Comparison of ENCODE assay signal across 1 cellular context in the genomic region with DNA sequence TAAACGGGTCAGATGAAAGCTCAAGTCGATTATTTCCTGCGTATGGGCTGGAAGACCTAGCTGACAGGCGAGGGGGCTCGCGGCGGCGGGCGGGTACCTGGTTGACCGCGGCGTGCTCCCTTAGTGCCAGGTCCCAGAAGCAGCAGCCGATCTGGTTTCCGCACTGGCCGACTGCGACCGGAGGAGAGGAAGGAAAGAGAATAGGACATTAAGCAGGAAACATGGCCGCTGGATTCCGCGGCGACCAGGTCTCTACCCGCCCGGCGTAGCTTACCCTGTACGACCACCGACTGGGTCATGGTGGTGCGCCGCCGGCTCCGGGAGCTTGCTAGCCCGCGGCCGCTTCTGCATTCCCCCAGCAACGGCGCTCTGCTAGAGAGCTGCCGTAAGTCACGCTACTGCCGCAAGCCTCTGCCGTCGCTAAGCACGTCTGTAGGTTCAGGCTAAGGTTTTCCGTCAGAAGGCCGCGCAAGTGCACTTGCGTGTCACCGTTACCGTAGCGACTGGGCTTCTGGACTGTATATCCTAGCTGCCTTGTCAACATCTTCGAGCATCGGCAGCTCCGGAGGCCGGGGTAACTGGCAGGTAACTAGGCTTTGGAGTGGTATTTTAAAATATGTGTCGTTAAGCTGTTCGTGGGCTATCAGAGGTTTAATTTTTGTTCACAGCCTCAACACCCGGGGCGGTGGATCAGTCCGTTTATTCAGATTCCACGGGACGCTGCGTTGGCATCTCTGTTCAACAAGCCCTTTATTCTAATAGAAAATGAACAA.
TF ChIP-seq lines count a peak whose summit lies in the region.

A gene with protein sequence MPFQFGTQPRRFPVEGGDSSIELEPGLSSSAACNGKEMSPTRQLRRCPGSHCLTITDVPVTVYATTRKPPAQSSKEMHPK (plus strand): TSS at position 456 of the 773 bp plus-strand sequence. CDS start 11,693 bp downstream, outside the sequence.
A gene with protein sequence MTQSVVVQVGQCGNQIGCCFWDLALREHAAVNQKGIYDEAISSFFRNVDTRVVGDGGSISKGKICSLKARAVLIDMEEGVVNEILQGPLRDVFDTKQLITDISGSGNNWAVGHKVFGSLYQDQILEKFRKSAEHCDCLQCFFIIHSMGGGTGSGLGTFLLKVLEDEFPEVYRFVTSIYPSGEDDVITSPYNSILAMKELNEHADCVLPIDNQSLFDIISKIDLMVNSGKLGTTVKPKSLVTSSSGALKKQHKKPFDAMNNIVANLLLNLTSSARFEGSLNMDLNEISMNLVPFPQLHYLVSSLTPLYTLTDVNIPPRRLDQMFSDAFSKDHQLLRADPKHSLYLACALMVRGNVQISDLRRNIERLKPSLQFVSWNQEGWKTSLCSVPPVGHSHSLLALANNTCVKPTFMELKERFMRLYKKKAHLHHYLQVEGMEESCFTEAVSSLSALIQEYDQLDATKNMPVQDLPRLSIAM (minus strand): TSS at position 347 of the 773 bp plus-strand sequence. CDS start 48 bp downstream, at position 299.

TF ChIP-seq in HepG2, 621 proteins besides CTCF, POLR2A, EP300 and RAD21 (continued from another document and continues in another):
- TF ChIP-seq, protein P1, sequence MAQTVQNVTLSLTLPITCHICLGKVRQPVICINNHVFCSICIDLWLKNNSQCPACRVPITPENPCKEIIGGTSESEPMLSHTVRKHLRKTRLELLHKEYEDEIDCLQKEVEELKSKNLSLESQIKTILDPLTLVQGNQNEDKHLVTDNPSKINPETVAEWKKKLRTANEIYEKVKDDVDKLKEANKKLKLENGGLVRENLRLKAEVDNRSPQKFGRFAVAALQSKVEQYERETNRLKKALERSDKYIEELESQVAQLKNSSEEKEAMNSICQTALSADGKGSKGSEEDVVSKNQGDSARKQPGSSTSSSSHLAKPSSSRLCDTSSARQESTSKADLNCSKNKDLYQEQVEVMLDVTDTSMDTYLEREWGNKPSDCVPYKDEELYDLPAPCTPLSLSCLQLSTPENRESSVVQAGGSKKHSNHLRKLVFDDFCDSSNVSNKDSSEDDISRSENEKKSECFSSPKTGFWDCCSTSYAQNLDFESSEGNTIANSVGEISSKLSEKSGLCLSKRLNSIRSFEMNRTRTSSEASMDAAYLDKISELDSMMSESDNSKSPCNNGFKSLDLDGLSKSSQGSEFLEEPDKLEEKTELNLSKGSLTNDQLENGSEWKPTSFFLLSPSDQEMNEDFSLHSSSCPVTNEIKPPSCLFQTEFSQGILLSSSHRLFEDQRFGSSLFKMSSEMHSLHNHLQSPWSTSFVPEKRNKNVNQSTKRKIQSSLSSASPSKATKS (CRISPR knock-in tag; IDR thresholded peaks at IDR 0.05): 0 out of 2 replicates have a peak, but pooled peaks have one; percentile 66
- 0 out of 2 replicates have a peak, but pooled peaks have one; percentile 32 for TF ChIP-seq CC2D1A (CRISPR knock-in tag; IDR thresholded peaks at IDR 0.05)
- TF ChIP-seq, protein P2, sequence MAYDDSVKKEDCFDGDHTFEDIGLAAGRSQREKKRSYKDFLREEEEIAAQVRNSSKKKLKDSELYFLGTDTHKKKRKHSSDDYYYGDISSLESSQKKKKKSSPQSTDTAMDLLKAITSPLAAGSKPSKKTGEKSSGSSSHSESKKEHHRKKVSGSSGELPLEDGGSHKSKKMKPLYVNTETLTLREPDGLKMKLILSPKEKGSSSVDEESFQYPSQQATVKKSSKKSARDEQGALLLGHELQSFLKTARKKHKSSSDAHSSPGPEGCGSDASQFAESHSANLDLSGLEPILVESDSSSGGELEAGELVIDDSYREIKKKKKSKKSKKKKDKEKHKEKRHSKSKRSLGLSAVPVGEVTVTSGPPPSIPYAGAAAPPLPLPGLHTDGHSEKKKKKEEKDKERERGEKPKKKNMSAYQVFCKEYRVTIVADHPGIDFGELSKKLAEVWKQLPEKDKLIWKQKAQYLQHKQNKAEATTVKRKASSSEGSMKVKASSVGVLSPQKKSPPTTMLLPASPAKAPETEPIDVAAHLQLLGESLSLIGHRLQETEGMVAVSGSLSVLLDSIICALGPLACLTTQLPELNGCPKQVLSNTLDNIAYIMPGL (CRISPR knock-in tag; IDR thresholded peaks at IDR 0.05; ENCODE audit: borderline replicate concordance in 1 of 2, low read depth in 1 of 2): peak; percentile 93 to 94
- TF ChIP-seq, protein P3, sequence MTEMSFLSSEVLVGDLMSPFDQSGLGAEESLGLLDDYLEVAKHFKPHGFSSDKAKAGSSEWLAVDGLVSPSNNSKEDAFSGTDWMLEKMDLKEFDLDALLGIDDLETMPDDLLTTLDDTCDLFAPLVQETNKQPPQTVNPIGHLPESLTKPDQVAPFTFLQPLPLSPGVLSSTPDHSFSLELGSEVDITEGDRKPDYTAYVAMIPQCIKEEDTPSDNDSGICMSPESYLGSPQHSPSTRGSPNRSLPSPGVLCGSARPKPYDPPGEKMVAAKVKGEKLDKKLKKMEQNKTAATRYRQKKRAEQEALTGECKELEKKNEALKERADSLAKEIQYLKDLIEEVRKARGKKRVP (CRISPR knock-in tag; IDR thresholded peaks at IDR 0.05): peak in 1 of 2 experiments; percentile 8; a peak in 1 of 4 replicates
- no peak for TF ChIP-seq ZNF33A (CRISPR knock-in tag; IDR thresholded peaks at IDR 0.05; ENCODE audit: borderline replicate concordance)
- TF ChIP-seq MIXL1 (CRISPR knock-in tag; IDR thresholded peaks at IDR 0.05): peak; percentile 19; the same call in 1 of the 2 replicates
- no peak for TF ChIP-seq EZH2 (conservative IDR thresholded peaks at IDR 0.05; ENCODE audit: low read depth, low read length)
- no peak for TF ChIP-seq NFYC (CRISPR knock-in tag; IDR thresholded peaks at IDR 0.05)
- TF ChIP-seq GATAD1 (CRISPR knock-in tag; IDR thresholded peaks at IDR 0.05): peak; percentile 93
- TF ChIP-seq NFKB2 (CRISPR knock-in tag; IDR thresholded peaks at IDR 0.05; ENCODE audit: borderline replicate concordance): peak; percentile 96; the same call in 1 of the 2 replicates
- TF ChIP-seq ZNF615 (CRISPR knock-in tag; IDR thresholded peaks at IDR 0.05; ENCODE audit: borderline replicate concordance): peak; percentile 41; the same call in 1 of the 2 replicates
- peak; percentile 95; the same call in 1 of the 2 replicates for TF ChIP-seq ZNF614 (CRISPR knock-in tag; IDR thresholded peaks at IDR 0.05; ENCODE audit: borderline replicate concordance)
- TF ChIP-seq, protein P4, sequence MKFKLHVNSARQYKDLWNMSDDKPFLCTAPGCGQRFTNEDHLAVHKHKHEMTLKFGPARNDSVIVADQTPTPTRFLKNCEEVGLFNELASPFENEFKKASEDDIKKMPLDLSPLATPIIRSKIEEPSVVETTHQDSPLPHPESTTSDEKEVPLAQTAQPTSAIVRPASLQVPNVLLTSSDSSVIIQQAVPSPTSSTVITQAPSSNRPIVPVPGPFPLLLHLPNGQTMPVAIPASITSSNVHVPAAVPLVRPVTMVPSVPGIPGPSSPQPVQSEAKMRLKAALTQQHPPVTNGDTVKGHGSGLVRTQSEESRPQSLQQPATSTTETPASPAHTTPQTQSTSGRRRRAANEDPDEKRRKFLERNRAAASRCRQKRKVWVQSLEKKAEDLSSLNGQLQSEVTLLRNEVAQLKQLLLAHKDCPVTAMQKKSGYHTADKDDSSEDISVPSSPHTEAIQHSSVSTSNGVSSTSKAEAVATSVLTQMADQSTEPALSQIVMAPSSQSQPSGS (CRISPR knock-in tag; IDR thresholded peaks at IDR 0.05): peak; percentile 77
- TF ChIP-seq XRCC5 (optimal IDR thresholded peaks at IDR 0.05; ENCODE audit: low read length): peak; percentile 75
- TF ChIP-seq ZNF761 (CRISPR knock-in tag; conservative IDR thresholded peaks at IDR 0.05): peak; percentile 54
- TF ChIP-seq BCL6 (CRISPR knock-in tag; IDR thresholded peaks at IDR 0.05): peak; percentile 50
- TF ChIP-seq ZNF34 (CRISPR knock-in tag; IDR thresholded peaks at IDR 0.05; ENCODE audit: borderline replicate concordance): 0 out of 2 replicates have a peak, but pooled peaks have one; percentile 32
- peak; percentile 82 for TF ChIP-seq ERF (CRISPR knock-in tag; IDR thresholded peaks at IDR 0.05)
- TF ChIP-seq ZNF180 (CRISPR knock-in tag; IDR thresholded peaks at IDR 0.05; ENCODE audit: borderline replicate concordance, low read depth): no peak
- TF ChIP-seq RBFOX2 (IDR thresholded peaks at IDR 0.05; ENCODE audit: low read depth, low read length): peak; percentile 85
- TF ChIP-seq ZC3H4 (CRISPR knock-in tag; IDR thresholded peaks at IDR 0.05; ENCODE audit: borderline replicate concordance): no peak
- TF ChIP-seq NFYB (CRISPR knock-in tag; IDR thresholded peaks at IDR 0.05): peak; percentile 47; the same call in 1 of the 2 replicates
- TF ChIP-seq ZNF781 (CRISPR knock-in tag; IDR thresholded peaks at IDR 0.05; ENCODE audit: borderline replicate concordance, not compliant biosample characterization): peak; percentile 90
- TF ChIP-seq, protein P5, sequence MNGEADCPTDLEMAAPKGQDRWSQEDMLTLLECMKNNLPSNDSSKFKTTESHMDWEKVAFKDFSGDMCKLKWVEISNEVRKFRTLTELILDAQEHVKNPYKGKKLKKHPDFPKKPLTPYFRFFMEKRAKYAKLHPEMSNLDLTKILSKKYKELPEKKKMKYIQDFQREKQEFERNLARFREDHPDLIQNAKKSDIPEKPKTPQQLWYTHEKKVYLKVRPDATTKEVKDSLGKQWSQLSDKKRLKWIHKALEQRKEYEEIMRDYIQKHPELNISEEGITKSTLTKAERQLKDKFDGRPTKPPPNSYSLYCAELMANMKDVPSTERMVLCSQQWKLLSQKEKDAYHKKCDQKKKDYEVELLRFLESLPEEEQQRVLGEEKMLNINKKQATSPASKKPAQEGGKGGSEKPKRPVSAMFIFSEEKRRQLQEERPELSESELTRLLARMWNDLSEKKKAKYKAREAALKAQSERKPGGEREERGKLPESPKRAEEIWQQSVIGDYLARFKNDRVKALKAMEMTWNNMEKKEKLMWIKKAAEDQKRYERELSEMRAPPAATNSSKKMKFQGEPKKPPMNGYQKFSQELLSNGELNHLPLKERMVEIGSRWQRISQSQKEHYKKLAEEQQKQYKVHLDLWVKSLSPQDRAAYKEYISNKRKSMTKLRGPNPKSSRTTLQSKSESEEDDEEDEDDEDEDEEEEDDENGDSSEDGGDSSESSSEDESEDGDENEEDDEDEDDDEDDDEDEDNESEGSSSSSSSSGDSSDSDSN (CRISPR knock-in tag; IDR thresholded peaks at IDR 0.05): peak; percentile 94
- TF ChIP-seq, protein P6, sequence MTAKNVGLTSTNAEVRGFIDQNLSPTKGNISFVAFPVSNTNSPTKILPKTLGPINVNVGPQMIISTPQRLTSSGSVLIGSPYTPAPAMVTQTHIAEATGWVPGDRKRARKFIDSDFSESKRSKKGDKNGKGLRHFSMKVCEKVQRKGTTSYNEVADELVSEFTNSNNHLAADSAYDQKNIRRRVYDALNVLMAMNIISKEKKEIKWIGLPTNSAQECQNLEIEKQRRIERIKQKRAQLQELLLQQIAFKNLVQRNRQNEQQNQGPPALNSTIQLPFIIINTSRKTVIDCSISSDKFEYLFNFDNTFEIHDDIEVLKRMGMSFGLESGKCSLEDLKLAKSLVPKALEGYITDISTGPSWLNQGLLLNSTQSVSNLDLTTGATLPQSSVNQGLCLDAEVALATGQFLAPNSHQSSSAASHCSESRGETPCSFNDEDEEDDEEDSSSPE (CRISPR knock-in tag; IDR thresholded peaks at IDR 0.05): peak; percentile 66
- TF ChIP-seq ZNF7 (CRISPR knock-in tag; IDR thresholded peaks at IDR 0.05): no peak
- TF ChIP-seq ZNF225 (CRISPR knock-in tag; IDR thresholded peaks at IDR 0.05): peak; percentile 90; the same call in 1 of the 2 replicates
- TF ChIP-seq ZNF543 (CRISPR knock-in tag; IDR thresholded peaks at IDR 0.05): peak; percentile 85; the same call in 1 of the 2 replicates
- TF ChIP-seq JUND (CRISPR knock-in tag; IDR thresholded peaks at IDR 0.05): 0 out of 2 replicates have a peak, but pooled peaks have one; percentile 10
- TF ChIP-seq, protein P7, sequence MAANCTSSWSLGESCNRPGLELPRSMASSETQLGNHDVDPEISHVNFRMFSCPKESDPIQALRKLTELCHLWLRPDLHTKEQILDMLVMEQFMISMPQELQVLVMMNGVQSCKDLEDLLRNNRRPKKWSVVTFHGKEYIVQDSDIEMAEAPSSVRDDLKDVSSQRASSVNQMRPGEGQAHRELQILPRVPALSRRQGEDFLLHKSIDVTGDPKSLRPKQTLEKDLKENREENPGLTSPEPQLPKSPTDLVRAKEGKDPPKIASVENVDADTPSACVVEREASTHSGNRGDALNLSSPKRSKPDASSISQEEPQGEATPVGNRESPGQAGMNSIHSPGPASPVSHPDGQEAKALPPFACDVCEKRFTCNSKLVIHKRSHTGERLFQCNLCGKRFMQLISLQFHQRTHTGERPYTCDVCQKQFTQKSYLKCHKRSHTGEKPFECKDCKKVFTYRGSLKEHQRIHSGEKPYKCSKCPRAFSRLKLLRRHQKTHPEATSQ (CRISPR knock-in tag; IDR thresholded peaks at IDR 0.05; ENCODE audit: borderline replicate concordance): peak; percentile 80; the same call in 1 of the 2 replicates
- TF ChIP-seq ZIK1 (CRISPR knock-in tag; IDR thresholded peaks at IDR 0.05; ENCODE audit: borderline replicate concordance, low read depth): peak; percentile 85; the same call in 1 of the 2 replicates
- no peak for TF ChIP-seq ZNF678 (CRISPR knock-in tag; IDR thresholded peaks at IDR 0.05)
- TF ChIP-seq YEATS4 (CRISPR knock-in tag; IDR thresholded peaks at IDR 0.05; ENCODE audit: borderline replicate concordance): peak; percentile 79
- TF ChIP-seq ZKSCAN8 (CRISPR knock-in tag; IDR thresholded peaks at IDR 0.05; ENCODE audit: borderline replicate concordance): peak; percentile 21; the same call in 1 of the 2 replicates
- peak; percentile 36; the same call in 1 of the 2 replicates for TF ChIP-seq ZNF451 (CRISPR knock-in tag; IDR thresholded peaks at IDR 0.05)
- TF ChIP-seq SMAD1 (CRISPR knock-in tag; IDR thresholded peaks at IDR 0.05; ENCODE audit: borderline replicate concordance, low read depth): 0 out of 2 replicates have a peak, but pooled peaks have one; percentile 74
- 0 out of 2 replicates have a peak, but pooled peaks have one; percentile 18 for TF ChIP-seq MAZ (IDR thresholded peaks at IDR 0.05; ENCODE audit: borderline replicate concordance, low read depth, low read length)
- TF ChIP-seq MAZ (CRISPR knock-in tag; IDR thresholded peaks at IDR 0.05; ENCODE audit: low read depth): peak; percentile 76; the same call in 1 of the 2 replicates
- 0 out of 2 replicates have a peak, but pooled peaks have one; percentile 18 for TF ChIP-seq ZNF652 (CRISPR knock-in tag; IDR thresholded peaks at IDR 0.05; ENCODE audit: borderline replicate concordance, low read depth)
